1 cellular context compared by ENCODE assay signal in the genomic region with DNA sequence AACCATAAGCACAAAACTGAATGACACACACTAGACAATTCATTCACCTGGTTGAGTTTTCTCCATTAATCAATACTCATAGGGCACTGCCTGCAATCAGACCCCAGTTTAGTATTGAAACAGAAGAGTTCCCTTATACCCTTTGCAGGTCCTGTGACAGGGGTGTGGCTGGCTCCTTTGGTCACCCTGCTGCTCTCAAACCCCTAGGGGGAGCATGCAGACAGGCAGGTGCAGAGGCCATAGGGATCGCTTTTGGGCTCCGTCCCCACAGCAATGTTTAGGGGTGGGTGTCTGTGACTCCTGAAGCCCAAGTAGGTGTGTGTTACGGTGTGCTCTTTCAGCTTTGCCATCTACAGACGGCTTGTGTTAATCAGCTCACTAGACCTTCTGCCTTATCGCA.
TF ChIP-seq lines count a peak whose summit lies in the region.

No MANE protein-coding gene starts in this region.

TF ChIP-seq in GM12878, 131 proteins besides CTCF, POLR2A, EP300 and RAD21 (continued from another document):
- TF ChIP-seq, protein P1, sequence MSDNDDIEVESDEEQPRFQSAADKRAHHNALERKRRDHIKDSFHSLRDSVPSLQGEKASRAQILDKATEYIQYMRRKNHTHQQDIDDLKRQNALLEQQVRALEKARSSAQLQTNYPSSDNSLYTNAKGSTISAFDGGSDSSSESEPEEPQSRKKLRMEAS (IDR thresholded peaks at IDR 0.05; ENCODE audit: low read depth, low read length) = no peak
- TF ChIP-seq MEF2B (IDR thresholded peaks at IDR 0.05; ENCODE audit: partially characterized antibody, poor library complexity, severe bottlenecking) = no peak
- TF ChIP-seq ZNF592 (IDR thresholded peaks at IDR 0.05) = no peak
- TF ChIP-seq, protein P2, sequence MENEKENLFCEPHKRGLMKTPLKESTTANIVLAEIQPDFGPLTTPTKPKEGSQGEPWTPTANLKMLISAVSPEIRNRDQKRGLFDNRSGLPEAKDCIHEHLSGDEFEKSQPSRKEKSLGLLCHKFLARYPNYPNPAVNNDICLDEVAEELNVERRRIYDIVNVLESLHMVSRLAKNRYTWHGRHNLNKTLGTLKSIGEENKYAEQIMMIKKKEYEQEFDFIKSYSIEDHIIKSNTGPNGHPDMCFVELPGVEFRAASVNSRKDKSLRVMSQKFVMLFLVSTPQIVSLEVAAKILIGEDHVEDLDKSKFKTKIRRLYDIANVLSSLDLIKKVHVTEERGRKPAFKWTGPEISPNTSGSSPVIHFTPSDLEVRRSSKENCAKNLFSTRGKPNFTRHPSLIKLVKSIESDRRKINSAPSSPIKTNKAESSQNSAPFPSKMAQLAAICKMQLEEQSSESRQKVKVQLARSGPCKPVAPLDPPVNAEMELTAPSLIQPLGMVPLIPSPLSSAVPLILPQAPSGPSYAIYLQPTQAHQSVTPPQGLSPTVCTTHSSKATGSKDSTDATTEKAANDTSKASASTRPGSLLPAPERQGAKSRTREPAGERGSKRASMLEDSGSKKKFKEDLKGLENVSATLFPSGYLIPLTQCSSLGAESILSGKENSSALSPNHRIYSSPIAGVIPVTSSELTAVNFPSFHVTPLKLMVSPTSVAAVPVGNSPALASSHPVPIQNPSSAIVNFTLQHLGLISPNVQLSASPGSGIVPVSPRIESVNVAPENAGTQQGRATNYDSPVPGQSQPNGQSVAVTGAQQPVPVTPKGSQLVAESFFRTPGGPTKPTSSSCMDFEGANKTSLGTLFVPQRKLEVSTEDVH (IDR thresholded peaks at IDR 0.05; ENCODE audit: low read depth, partially characterized antibody) = no peak
- TF ChIP-seq RUNX3 (IDR thresholded peaks at IDR 0.05; ENCODE audit: low read length) = no peak
- TF ChIP-seq TAF1 (IDR thresholded peaks at IDR 0.05; ENCODE audit: borderline replicate concordance, low read depth, low read length) = no peak
- TF ChIP-seq CEBPB (IDR thresholded peaks at IDR 0.05; ENCODE audit: borderline replicate concordance in 1 of 2, low read depth in 2 of 2, low read length in 2 of 2) = no peak
- TF ChIP-seq, protein P3, sequence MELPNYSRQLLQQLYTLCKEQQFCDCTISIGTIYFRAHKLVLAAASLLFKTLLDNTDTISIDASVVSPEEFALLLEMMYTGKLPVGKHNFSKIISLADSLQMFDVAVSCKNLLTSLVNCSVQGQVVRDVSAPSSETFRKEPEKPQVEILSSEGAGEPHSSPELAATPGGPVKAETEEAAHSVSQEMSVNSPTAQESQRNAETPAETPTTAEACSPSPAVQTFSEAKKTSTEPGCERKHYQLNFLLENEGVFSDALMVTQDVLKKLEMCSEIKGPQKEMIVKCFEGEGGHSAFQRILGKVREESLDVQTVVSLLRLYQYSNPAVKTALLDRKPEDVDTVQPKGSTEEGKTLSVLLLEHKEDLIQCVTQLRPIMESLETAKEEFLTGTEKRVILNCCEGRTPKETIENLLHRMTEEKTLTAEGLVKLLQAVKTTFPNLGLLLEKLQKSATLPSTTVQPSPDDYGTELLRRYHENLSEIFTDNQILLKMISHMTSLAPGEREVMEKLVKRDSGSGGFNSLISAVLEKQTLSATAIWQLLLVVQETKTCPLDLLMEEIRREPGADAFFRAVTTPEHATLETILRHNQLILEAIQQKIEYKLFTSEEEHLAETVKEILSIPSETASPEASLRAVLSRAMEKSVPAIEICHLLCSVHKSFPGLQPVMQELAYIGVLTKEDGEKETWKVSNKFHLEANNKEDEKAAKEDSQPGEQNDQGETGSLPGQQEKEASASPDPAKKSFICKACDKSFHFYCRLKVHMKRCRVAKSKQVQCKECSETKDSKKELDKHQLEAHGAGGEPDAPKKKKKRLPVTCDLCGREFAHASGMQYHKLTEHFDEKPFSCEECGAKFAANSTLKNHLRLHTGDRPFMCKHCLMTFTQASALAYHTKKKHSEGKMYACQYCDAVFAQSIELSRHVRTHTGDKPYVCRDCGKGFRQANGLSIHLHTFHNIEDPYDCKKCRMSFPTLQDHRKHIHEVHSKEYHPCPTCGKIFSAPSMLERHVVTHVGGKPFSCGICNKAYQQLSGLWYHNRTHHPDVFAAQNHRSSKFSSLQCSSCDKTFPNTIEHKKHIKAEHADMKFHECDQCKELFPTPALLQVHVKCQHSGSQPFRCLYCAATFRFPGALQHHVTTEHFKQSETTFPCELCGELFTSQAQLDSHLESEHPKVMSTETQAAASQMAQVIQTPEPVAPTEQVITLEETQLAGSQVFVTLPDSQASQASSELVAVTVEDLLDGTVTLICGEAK (IDR thresholded peaks at IDR 0.05; ENCODE audit: borderline replicate concordance) = no peak
